ENCODE assay signal across 9 cellular contexts in the genomic region with DNA sequence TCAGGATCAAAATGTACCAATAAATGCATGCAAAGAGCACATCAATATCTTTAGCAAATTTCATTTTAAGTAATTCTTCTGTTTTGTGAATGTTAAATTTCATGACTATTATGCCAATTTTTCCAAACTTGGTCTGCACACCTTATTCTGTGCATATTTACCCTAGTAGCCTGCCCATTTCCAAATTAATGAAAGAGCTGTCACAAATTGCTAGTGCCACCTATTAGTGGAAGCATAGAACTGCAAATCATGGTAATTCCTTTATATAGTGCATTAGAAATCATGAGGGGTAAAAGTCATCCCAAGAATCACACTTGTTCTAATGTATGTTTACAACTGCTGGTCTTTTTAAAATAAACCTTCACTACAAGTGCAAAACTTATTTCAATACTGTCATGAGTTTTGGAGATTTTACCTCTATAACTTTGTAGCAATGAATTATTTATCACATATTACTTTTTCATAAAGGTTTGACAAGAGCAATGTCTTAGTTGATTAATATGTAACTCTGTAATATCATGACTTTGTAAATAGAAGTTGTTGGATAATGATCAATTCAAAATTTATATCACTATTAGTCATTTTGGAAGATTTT. TPM values are rescaled to one million over a fixed set of nuclear protein-coding genes. Genes with fewer than 3 reads are reported as not detected.
DNase-seq lines count a peak whose midpoint lies in the region; ATAC-seq, FAIRE-seq and TF ChIP-seq lines count a peak whose summit lies in the region.
"Had no signal": no experiment of that assay in that cellular context is flagged by ENCODE, and none has a peak within 500 bp of the region (broad histone marks: within the 10 kb centered on the region; RNA-seq: fewer than 3 reads in every experiment).

No MANE protein-coding gene starts in this region.

- H3K27me3 Mint-ChIP-seq in GM23338 (ENCODE audit: insufficient read depth, low read depth, poor library complexity) (no peaks in the 10 kb centered on the region), glutamatergic neuron (ENCODE audit: unreplicated experiment) (no peaks in the 10 kb centered on the region)
- no peaks in the 10 kb centered on the region for H3K27me3 Mint-ChIP-seq in naive thymus-derived CD8-positive, alpha-beta T cell
- H3K27me3 Mint-ChIP-seq: activated naive CD4-positive, alpha-beta T cell treated with anti-CD3 and anti-CD28 coated beads, Interleukin-2, amount 10 ng/mL, durations not matched to agents 7 days and 5 days had no signal

- H3K36me3 Mint-ChIP-seq in GM23338 (ENCODE audit: low read depth) (no peaks in the 10 kb centered on the region), glutamatergic neuron (ENCODE audit: unreplicated experiment) (no peaks in the 10 kb centered on the region)
- no peaks in the 10 kb centered on the region for H3K36me3 Mint-ChIP-seq in naive thymus-derived CD8-positive, alpha-beta T cell
- no peaks in the 10 kb centered on the region for H3K36me3 Mint-ChIP-seq in stimulated activated effector memory CD8-positive, alpha-beta T cell treated with anti-CD3 and anti-CD28 coated beads, Interleukin-12 subunit alpha, Interleukin-12 subunit beta, amount 100 ng/mL, for 72 hours
- H3K36me3 Mint-ChIP-seq: activated naive CD4-positive, alpha-beta T cell treated with anti-CD3 and anti-CD28 coated beads, Interleukin-2, amount 10 ng/mL, durations not matched to agents 7 days and 5 days had no signal

- H3K27ac ChIP-seq in GM23338 (ENCODE audit: low read depth) (0 out of 2 replicates have a peak overlapping the region, but pooled peaks have one; percentile 1), RWPE2 (ENCODE audit: poor library complexity, severe bottlenecking) (peak overlapping the region; percentile 75)

- H3K4me3 ChIP-seq in GM23338 (no peak overlapping the region), RWPE2 (ENCODE audit: severe bottlenecking) (no peak overlapping the region)

- H4K20me1 ChIP-seq in GM23338 (replicated peaks; ENCODE audit: insufficient read depth): no peaks in the 10 kb centered on the region

- H3K9me3 Mint-ChIP-seq in GM23338: no peaks in the 10 kb centered on the region
- H3K9me3 Mint-ChIP-seq in glutamatergic neuron (ENCODE audit: unreplicated experiment): no peaks in the 10 kb centered on the region
- H3K9me3 Mint-ChIP-seq in naive thymus-derived CD8-positive, alpha-beta T cell: no peaks in the 10 kb centered on the region
- H3K9me3 Mint-ChIP-seq in stimulated activated effector memory CD8-positive, alpha-beta T cell treated with anti-CD3 and anti-CD28 coated beads, Interleukin-12 subunit alpha, Interleukin-12 subunit beta, amount 100 ng/mL, for 72 hours: peaks cover 11% of the 10 kb centered on the region
- H3K9me3 Mint-ChIP-seq: activated naive CD4-positive, alpha-beta T cell treated with anti-CD3 and anti-CD28 coated beads, Interleukin-2, amount 10 ng/mL, durations not matched to agents 7 days and 5 days had no signal

- TF ChIP-seq CTCF in GM23338 (conservative IDR thresholded peaks at IDR 0.05; ENCODE audit: low read depth in 2 of 2): peak; percentile 61 to 70
- TF ChIP-seq CTCF in RWPE2 (IDR thresholded peaks at IDR 0.05; ENCODE audit: poor library complexity, severe bottlenecking): peak; percentile 80
- TF ChIP-seq CTCF in glutamatergic neuron (IDR thresholded peaks at IDR 0.05; ENCODE audit: partially characterized antibody, unreplicated experiment): peak; percentile 29

- no peaks in the 10 kb centered on the region for H3K9me3 ChIP-seq in RWPE2 (ENCODE audit: severe bottlenecking)

- H3K4me2 ChIP-seq in GM23338: 0 out of 2 replicates have a peak overlapping the region, but pooled peaks have one; percentile 8

- H3K36me3 ChIP-seq in GM23338 (ENCODE audit: insufficient read depth) (no peaks in the 10 kb centered on the region), RWPE2 (ENCODE audit: low read depth) (no peaks in the 10 kb centered on the region; the same call in 1 of the 2 replicates)

- POLR2A ChIA-PET in naive thymus-derived CD8-positive, alpha-beta T cell (lab: Charles Lee): no interaction called here

- H3K4me1 ChIP-seq in GM23338 (ENCODE audit: insufficient read depth): peaks cover 45% of the 10 kb centered on the region
- peaks cover 49% of the 10 kb centered on the region for H3K4me1 ChIP-seq in RWPE2 (ENCODE audit: insufficient read depth, poor library complexity, severe bottlenecking)

- FAIRE-seq in RCC 7860 (lab: Jason Lieb, UNC): no peak

- DNase-seq in ACHN (peak; percentile 68), GM23338 (ENCODE audit: low spot score) (no peak), RWPE2 (ENCODE audit: low spot score) (no peak), glutamatergic neuron (no peak), NOMO-1 treated with dmso at 0.1 percent for 144 hours (lab: John Stamatoyannopoulos, UW; ENCODE audit: unreplicated experiment) (no peak), RCC 7860 (ENCODE audit: low spot score) (no peak)
- DNase-seq in naive thymus-derived CD8-positive, alpha-beta T cell: no peak
- no peak for DNase-seq in stimulated activated effector memory CD8-positive, alpha-beta T cell treated with anti-CD3 and anti-CD28 coated beads, Interleukin-12 subunit alpha, Interleukin-12 subunit beta, amount 100 ng/mL, for 72 hours (ENCODE audit: low spot score in 2 of 2)
- DNase-seq: activated naive CD4-positive, alpha-beta T cell treated with anti-CD3 and anti-CD28 coated beads, Interleukin-2, amount 10 ng/mL, durations not matched to agents 7 days and 5 days had no signal

- peaks cover 100% of the 10 kb centered on the region for H3K79me2 ChIP-seq in GM23338 (replicated peaks; ENCODE audit: insufficient read depth)

- no peak for ATAC-seq in GM23338
- 0 out of 3 replicates have a peak, but pooled peaks have one; percentile 16 for ATAC-seq in RWPE2 (ENCODE audit: low read depth)
- no peak for ATAC-seq in naive thymus-derived CD8-positive, alpha-beta T cell
- no peak for ATAC-seq in stimulated activated effector memory CD8-positive, alpha-beta T cell treated with anti-CD3 and anti-CD28 coated beads, Interleukin-12 subunit alpha, Interleukin-12 subunit beta, amount 100 ng/mL, for 72 hours

- no peak overlapping the region for H2AFZ ChIP-seq in GM23338

- H3K4me1 Mint-ChIP-seq in GM23338 (peaks cover 39% of the 10 kb centered on the region), glutamatergic neuron (ENCODE audit: low read depth, unreplicated experiment) (peaks cover 4% of the 10 kb centered on the region)
- peaks cover 7 to 20% (median 12%) of the 10 kb centered on the region in 4 donors for H3K4me1 Mint-ChIP-seq in naive thymus-derived CD8-positive, alpha-beta T cell
- no peaks in the 10 kb centered on the region for H3K4me1 Mint-ChIP-seq in stimulated activated effector memory CD8-positive, alpha-beta T cell treated with anti-CD3 and anti-CD28 coated beads, Interleukin-12 subunit alpha, Interleukin-12 subunit beta, amount 100 ng/mL, for 72 hours

- in situ Hi-C loops in ACHN (cut with HindIII; ENCODE audit: low pct_ligation_motif_present, low pct_unique_long_range_greater_than_20kb, low sequenced_read_pairs): no loop called here

- no peaks in the 10 kb centered on the region for H3F3A ChIP-seq in GM23338 (replicated peaks; ENCODE audit: low read depth)

- H3K27me3 ChIP-seq in GM23338 (ENCODE audit: insufficient read depth): no peaks in the 10 kb centered on the region
- no peaks in the 10 kb centered on the region for H3K27me3 ChIP-seq in RWPE2 (ENCODE audit: insufficient read depth, poor library complexity, severe bottlenecking)

- H3K4me3 Mint-ChIP-seq in GM23338 (no peak overlapping the region), glutamatergic neuron (ENCODE audit: unreplicated experiment) (no peak overlapping the region)
- H3K4me3 Mint-ChIP-seq in naive thymus-derived CD8-positive, alpha-beta T cell: no peak overlapping the region
- no peak overlapping the region for H3K4me3 Mint-ChIP-seq in stimulated activated effector memory CD8-positive, alpha-beta T cell treated with anti-CD3 and anti-CD28 coated beads, Interleukin-12 subunit alpha, Interleukin-12 subunit beta, amount 100 ng/mL, for 72 hours
- H3K4me3 Mint-ChIP-seq: activated naive CD4-positive, alpha-beta T cell treated with anti-CD3 and anti-CD28 coated beads, Interleukin-2, amount 10 ng/mL, durations not matched to agents 7 days and 5 days had no signal

- no peak overlapping the region for H3K27ac Mint-ChIP-seq in GM23338
- no peak overlapping the region for H3K27ac Mint-ChIP-seq in glutamatergic neuron (ENCODE audit: unreplicated experiment)
- H3K27ac Mint-ChIP-seq in naive thymus-derived CD8-positive, alpha-beta T cell: peak overlapping the region in 1 of 10 donors; percentile 68
- H3K27ac Mint-ChIP-seq in stimulated activated effector memory CD8-positive, alpha-beta T cell treated with anti-CD3 and anti-CD28 coated beads, Interleukin-12 subunit alpha, Interleukin-12 subunit beta, amount 100 ng/mL, for 72 hours: no peak overlapping the region
- H3K27ac Mint-ChIP-seq: activated naive CD4-positive, alpha-beta T cell treated with anti-CD3 and anti-CD28 coated beads, Interleukin-2, amount 10 ng/mL, durations not matched to agents 7 days and 5 days had no signal

- H3K9me2 ChIP-seq in GM23338 (ENCODE audit: insufficient read depth): no peaks in the 10 kb centered on the region

RNA-seq across cellular contexts. Expression of gene SEMA3A, which starts 5.7 kb away (rescaled TPM):
- 46.4 and 54.5 TPM in 2 replicates for total RNA-seq in GM23338 (2014; rRNA removed; shearing (Covaris generic))
- 12.3 and 19.8 TPM in 2 replicates for polyA plus RNA-seq in GM23338 (2016; fragmentation: Nextera tagmentation; extraction: Ambion mirVana)
- 16.3 TPM for total RNA-seq in glutamatergic neuron (ENCODE audit: unreplicated experiment)
- total RNA-seq in naive thymus-derived CD8-positive, alpha-beta T cell: under 1 TPM; 0.10 to 0.30 TPM
- 1 to 10 TPM in 1 of 3 donors, under 1 TPM in 2; 0.14 to 2.7 (median 0.28) TPM for polyA plus RNA-seq in naive thymus-derived CD8-positive, alpha-beta T cell

Comparison
In these comparisons a context has a peak if more than half of its experiments do, and no peak if none do; other contexts are left out.
1. CTCF ChIP-seq: peak in every context shown above with its lines; median percentile 80 in RWPE2; 66 in GM23338; 29 in glutamatergic neuron.
2. RNA of gene SEMA3A, which starts 5.7 kb away (total RNA-seq): 46.4 to 54.5 TPM in GM23338 and 16.3 TPM in glutamatergic neuron (single experiment); 0.10 to 0.30 TPM in naive thymus-derived CD8-positive, alpha-beta T cell; every median in the first group is over 10 times any median in the second.